ENCODE assay signal across 10 cellular contexts in the genomic region with DNA sequence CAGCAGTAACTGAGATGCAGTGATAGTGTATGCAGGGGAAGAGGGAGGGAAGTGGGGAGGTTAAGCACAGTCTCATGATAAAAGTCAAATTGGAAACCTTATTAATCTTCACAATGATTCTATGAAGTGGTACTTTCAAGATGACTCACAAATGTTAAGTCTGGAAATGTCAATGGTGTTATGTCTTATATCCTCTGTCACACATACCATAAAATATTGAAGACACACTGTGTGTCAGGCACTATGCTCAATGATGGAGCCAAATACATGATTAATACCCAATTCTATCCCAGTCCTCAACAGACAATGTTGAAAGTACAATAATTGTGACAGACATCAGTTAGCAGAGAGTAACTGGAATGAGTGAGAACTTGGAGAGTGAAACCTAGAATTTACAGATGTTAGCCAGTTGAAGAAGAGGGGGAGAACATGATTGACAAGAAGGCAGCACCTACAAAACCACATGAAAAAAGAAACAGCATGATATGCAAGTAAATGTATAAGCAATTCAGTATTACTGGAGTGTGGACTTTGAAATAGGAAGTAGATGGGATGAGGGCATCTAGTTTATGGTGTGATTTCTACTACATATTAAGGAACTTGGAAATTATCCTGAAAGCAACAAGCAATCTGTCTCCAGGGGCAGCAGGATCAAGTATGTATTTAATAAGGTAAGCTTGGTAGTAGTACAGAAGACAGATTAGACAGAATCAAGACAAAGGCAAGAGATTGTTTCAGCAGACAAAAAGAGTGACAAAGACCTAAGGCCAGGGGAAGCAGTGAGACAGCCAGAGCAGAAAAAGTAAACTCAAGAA.
A peak's percentile ranks its signal among the peaks of the same experiment; 100 is the strongest.
DNase-seq lines count a peak whose midpoint lies in the region; ATAC-seq lines count a peak whose summit lies in the region.
"Had no signal": no experiment of that assay in that cellular context is flagged by ENCODE, and none has a peak within 500 bp of the region (broad histone marks: within the 10 kb centered on the region; RNA-seq: fewer than 3 reads in every experiment).

No MANE protein-coding gene starts in this region.

- H2AFZ ChIP-seq in neuronal stem cell (ENCODE audit: low read length): no peak overlapping the region

- no peak overlapping the region for H2AK5ac ChIP-seq in neuronal stem cell (ENCODE audit: low read depth, low read length)

- peak overlapping the region in 1 of 2 donors; percentile 19 for H3K9ac ChIP-seq in mucosa of rectum (ENCODE audit: low read depth in 1 of 2, low read length in 2 of 2)
- H3K9ac ChIP-seq in neuronal stem cell (ENCODE audit: low read depth, low read length, poor library complexity): no peak overlapping the region

- H3K23ac ChIP-seq in neuronal stem cell (ENCODE audit: low read depth, low read length, poor library complexity): no peak overlapping the region

- no peak overlapping the region for H3K4ac ChIP-seq in neuronal stem cell (ENCODE audit: low read length)

- no peak overlapping the region for H3K18ac ChIP-seq in neuronal stem cell (ENCODE audit: low read length)

- H3K4me1 ChIP-seq in mucosa of rectum (ENCODE audit: control insufficient read depth in 2 of 2, insufficient read depth in 2 of 2, low read length in 2 of 2): peaks cover 0 to 17% of the 10 kb centered on the region in 2 donors
- H3K4me1 ChIP-seq in neuronal stem cell (ENCODE audit: control insufficient read depth in 2 of 2, insufficient read depth in 1 of 2, low read depth in 1 of 2, low read length in 2 of 2): no peaks in the 10 kb centered on the region

- no peak overlapping the region for H3K4me3 ChIP-seq in mucosa of rectum (ENCODE audit: low read length in 2 of 2)
- H3K4me3 ChIP-seq in neuronal stem cell (ENCODE audit: low read length in 2 of 2): no peak overlapping the region

- H2BK5ac ChIP-seq in neuronal stem cell (ENCODE audit: low read length): no peak overlapping the region

- no peak overlapping the region for H3K14ac ChIP-seq in neuronal stem cell (ENCODE audit: low read length)

- DNase-seq in neuronal stem cell (ENCODE audit: low spot score) (no peak), sciatic nerve (ENCODE audit: low spot score) (no peak), OCI-M1 (lab: John Stamatoyannopoulos, UW) (no peak), NCI-H2171 (lab: John Stamatoyannopoulos, UW) (no peak)
- DNase-seq: brain microvascular endothelial cell, NCI-H187 treated with DMSO at 0.1 percent for 48 hours had no signal

- H4K8ac ChIP-seq in neuronal stem cell (ENCODE audit: low read depth, low read length): no peak overlapping the region

- peaks cover 10 to 19% of the 10 kb centered on the region in 2 donors for H3K36me3 ChIP-seq in mucosa of rectum (ENCODE audit: control insufficient read depth in 2 of 2, insufficient read depth in 2 of 2, low read length in 2 of 2)
- peaks cover 0 to 63% of the 10 kb centered on the region in 2 donors for H3K36me3 ChIP-seq in neuronal stem cell (replicated peaks in 1 of 2; ENCODE audit: control insufficient read depth in 2 of 2, insufficient read depth in 2 of 2, low read length in 2 of 2)

- H3K9me3 ChIP-seq in mucosa of rectum (ENCODE audit: control insufficient read depth in 2 of 2, low read length in 2 of 2) (no peaks in the 10 kb centered on the region), neuronal stem cell (replicated peaks in 1 of 2; ENCODE audit: control insufficient read depth in 2 of 2, insufficient read depth in 1 of 2, low read depth in 1 of 2, low read length in 2 of 2) (peaks cover 0 to 1% of the 10 kb centered on the region in 2 donors)

- H2BK15ac ChIP-seq in neuronal stem cell (ENCODE audit: low read length): no peak overlapping the region

- H3K79me1 ChIP-seq in neuronal stem cell (ENCODE audit: low read depth, low read length): no peaks in the 10 kb centered on the region

- no peaks in the 10 kb centered on the region for H3K27me3 ChIP-seq in mucosa of rectum (ENCODE audit: control insufficient read depth in 2 of 2, insufficient read depth in 2 of 2, low read length in 2 of 2)
- H3K27me3 ChIP-seq in neuronal stem cell (ENCODE audit: control insufficient read depth in 3 of 3, insufficient read depth in 3 of 3, low read depth in 1 of 3, low read length in 3 of 3): no peaks in the 10 kb centered on the region
- H3K27me3 ChIP-seq: brain microvascular endothelial cell had no signal

- ATAC-seq in GM18520 (IDR thresholded peaks at IDR 0.05; ENCODE audit: unreplicated experiment) (peak; percentile 52), GM21737 (IDR thresholded peaks at IDR 0.05; ENCODE audit: unreplicated experiment) (peak; percentile 64), HG03575 (IDR thresholded peaks at IDR 0.05; ENCODE audit: extremely low read depth, insufficient number of reproducible peaks, low FRiP score, unreplicated experiment) (peak; percentile 37), sciatic nerve (no peak)

- no peak overlapping the region for H2BK120ac ChIP-seq in neuronal stem cell (ENCODE audit: low read depth, low read length)

- no peak overlapping the region for H2BK12ac ChIP-seq in neuronal stem cell (ENCODE audit: low read length)

- no peak overlapping the region for H4K91ac ChIP-seq in neuronal stem cell (ENCODE audit: low read depth, low read length, poor library complexity)

- intact Hi-C loops in sciatic nerve (cut with DNase I): no loop called here

- no peak overlapping the region for H3K4me2 ChIP-seq in neuronal stem cell (ENCODE audit: insufficient read depth, low read length, poor library complexity, severe bottlenecking)

- H3K27ac ChIP-seq in mucosa of rectum (ENCODE audit: low read depth in 2 of 2, low read length in 2 of 2): peak overlapping the region; percentile 46 to 66
- H3K27ac ChIP-seq in neuronal stem cell (replicated peaks; ENCODE audit: low read length): no peak overlapping the region
- H3K27ac ChIP-seq: brain microvascular endothelial cell had no signal
